In genomic region chr5:66828551-66829421, GRCh38 we compare ENCODE assay signal across 8 cellular contexts.
DNase-seq lines count a peak whose midpoint lies in the region; TF ChIP-seq lines count a peak whose summit lies in the region.

No MANE protein-coding gene starts in this region.

- H3K9ac ChIP-seq in HUES64 (ENCODE audit: low read depth, low read length) (peak overlapping the region; percentile 63; the same call in 1 of the 2 replicates), iPS-15b (ENCODE audit: low read depth, low read length) (no peak overlapping the region)

- 9% methylated on average over 21 of the region's 21 CpGs for WGBS in HUES64

- no peaks in the 10 kb centered on the region for H3K27me3 ChIP-seq in HUES64 (ENCODE audit: insufficient read depth, low read length)
- no peaks in the 10 kb centered on the region for H3K27me3 ChIP-seq in breast epithelium
- H3K27me3 ChIP-seq in iPS-15b (ENCODE audit: control insufficient read depth, insufficient read depth, low read length) = no peaks in the 10 kb centered on the region

- peak overlapping the region; percentile 47 for H3K4me3 ChIP-seq in HUES64 (ENCODE audit: low read length)
- peak overlapping the region; percentile 29 to 57 (median 45) for H3K4me3 ChIP-seq in breast epithelium
- H3K4me3 ChIP-seq in iPS-15b (ENCODE audit: low read depth, low read length) = peak overlapping the region; percentile 28
- H3K4me3 ChIP-seq in retinal pigment epithelial cell (ENCODE audit: low read length) = peak overlapping the region; percentile 48

- no peaks in the 10 kb centered on the region for H3K9me3 ChIP-seq in HUES64 (ENCODE audit: insufficient read depth, low read depth, low read length)
- H3K9me3 ChIP-seq in breast epithelium = no peaks in the 10 kb centered on the region
- H3K9me3 ChIP-seq in iPS-15b (ENCODE audit: control insufficient read depth, insufficient read depth, low read length) = no peaks in the 10 kb centered on the region

- intact Hi-C loops in breast epithelium (cut with DNase I; ENCODE audit: low total_unique reads) = no loop called here

- peak overlapping the region; percentile 92 for H3K4me3 Mint-ChIP-seq in T-helper 2 cell treated with Interferon-gamma antibody and Interleukin-4, amounts not matched to agents 5 μg/mL and 100 μg/mL, for 36 hours

- H3K27me3 Mint-ChIP-seq in T-helper 2 cell treated with Interferon-gamma antibody and Interleukin-4, amounts not matched to agents 5 μg/mL and 100 μg/mL, for 36 hours (ENCODE audit: low read depth) = peaks cover 11% of the 10 kb centered on the region

- H3K36me3 Mint-ChIP-seq in T-helper 2 cell treated with Interferon-gamma antibody and Interleukin-4, amounts not matched to agents 5 μg/mL and 100 μg/mL, for 36 hours (ENCODE audit: low read depth) = no peaks in the 10 kb centered on the region

- H3K4me1 Mint-ChIP-seq in T-helper 2 cell treated with Interferon-gamma antibody and Interleukin-4, amounts not matched to agents 5 μg/mL and 100 μg/mL, for 36 hours (ENCODE audit: low read depth) = peaks cover 39% of the 10 kb centered on the region

- no peak for TF ChIP-seq CTCF in breast epithelium (IDR thresholded peaks at IDR 0.05)
- TF ChIP-seq CTCF in retinal pigment epithelial cell (conservative IDR thresholded peaks at IDR 0.05; ENCODE audit: low read depth, low read length) = no peak

- H3K4me1 ChIP-seq in HUES64 (ENCODE audit: insufficient read depth, low read length) (peaks cover 57% of the 10 kb centered on the region), breast epithelium (no peaks in the 10 kb centered on the region), iPS-15b (ENCODE audit: control insufficient read depth, insufficient read depth, low read length) (peaks cover 18% of the 10 kb centered on the region)

- DNase-seq in SIG-M5 treated with dmso at 0.1 percent for 504 hours (lab: John Stamatoyannopoulos, UW; ENCODE audit: unreplicated experiment) (peak; percentile 10), SIG-M5 (lab: John Stamatoyannopoulos, UW) (no peak), breast epithelium (ENCODE audit: low spot score in 2 of 2) (peak in 1 of 2 donors; percentile 50), retinal pigment epithelial cell (ENCODE audit: low read depth) (peak; percentile 41), cerebellum (ENCODE audit: low spot score) (no peak)
- DNase-seq in T-helper 2 cell treated with Interferon-gamma antibody and Interleukin-4, amounts not matched to agents 5 μg/mL and 100 μg/mL, for 36 hours (ENCODE audit: low spot score) = peak; percentile 59

- peak overlapping the region; percentile 86 for H3K27ac Mint-ChIP-seq in T-helper 2 cell treated with Interferon-gamma antibody and Interleukin-4, amounts not matched to agents 5 μg/mL and 100 μg/mL, for 36 hours

- H3K36me3 ChIP-seq in HUES64 (ENCODE audit: insufficient read depth, low read length) (no peaks in the 10 kb centered on the region), breast epithelium (no peaks in the 10 kb centered on the region), iPS-15b (ENCODE audit: control insufficient read depth, insufficient read depth, low read length) (no peaks in the 10 kb centered on the region)

- no peaks in the 10 kb centered on the region for H3K9me3 Mint-ChIP-seq in T-helper 2 cell treated with Interferon-gamma antibody and Interleukin-4, amounts not matched to agents 5 μg/mL and 100 μg/mL, for 36 hours

- no peak for TF ChIP-seq POLR2A in breast epithelium (IDR thresholded peaks at IDR 0.05)

- H3K27ac ChIP-seq in HUES64 (ENCODE audit: low read depth, low read length) (peak overlapping the region; percentile 67; the same call in 1 of the 2 replicates), breast epithelium (peak overlapping the region in 1 of 2 donors; percentile 59)

Comparison
In these comparisons a context has a peak if more than half of its experiments do, and no peak if none do; other contexts are left out.
1. DNase-seq: peak in SIG-M5 treated with dmso at 0.1 percent for 504 hours (single experiment), T-helper 2 cell treated with Interferon-gamma antibody and Interleukin-4, amounts not matched to agents 5 μg/mL and 100 μg/mL, for 36 hours (single experiment) and retinal pigment epithelial cell (single experiment); none in SIG-M5 (single experiment) and cerebellum (single experiment).
2. Peak in every context shown above with its lines, with median percentiles within 50 percentile points of each other: H3K4me3 ChIP-seq.